12 cellular contexts compared by ENCODE assay signal in genomic region chr11:118341749-118342489, GRCh38. TPM values are rescaled to one million over a fixed set of nuclear protein-coding genes. Genes with fewer than 3 reads are reported as not detected.
A peak's percentile ranks its signal among the peaks of the same experiment; 100 is the strongest.
DNase-seq lines count a peak whose midpoint lies in the region; ATAC-seq and TF ChIP-seq lines count a peak whose summit lies in the region.
"Had no signal": no experiment of that assay in that cellular context is flagged by ENCODE, and none has a peak within 500 bp of the region (broad histone marks: within the 10 kb centered on the region; RNA-seq: fewer than 3 reads in every experiment).

No MANE protein-coding gene starts in this region.

- no peaks in the 10 kb centered on the region for H3K79me2 ChIP-seq in PC-9 (ENCODE audit: low read depth)

- POLR2A ChIA-PET in activated CD8-positive, alpha-beta T cell treated with anti-CD3 and anti-CD28 coated beads for 36 hours (lab: Charles Lee): interaction anchor here (0.6 to 2.5 kb wide), 17 partner anchors 18 to 231 kb away, joined by 3 to 15 read pairs (median 3); partner anchors contain the start of genes ARCN1, JAML, KMT2A and MPZL2
- POLR2A ChIA-PET in PC-9 (lab: Charles Lee; ENCODE audit: unreplicated experiment): no interaction called here

- H4K91ac ChIP-seq in mesenchymal stem cell (ENCODE audit: low read length): no peak overlapping the region

- no peaks in the 10 kb centered on the region for H3K79me1 ChIP-seq in mesenchymal stem cell (replicated peaks; ENCODE audit: low read length, poor library complexity, severe bottlenecking)

- no peak overlapping the region for H3K4ac ChIP-seq in mesenchymal stem cell (ENCODE audit: low read depth in 1 of 2, low read length in 2 of 2)

- peaks cover 64% of the 10 kb centered on the region for H3K4me1 Mint-ChIP-seq in activated CD8-positive, alpha-beta memory T cell treated with anti-CD3 and anti-CD28 coated beads, Interleukin-2, amount 10 ng/mL, durations not matched to agents 7 days and 5 days
- peaks cover 34% of the 10 kb centered on the region for H3K4me1 Mint-ChIP-seq in activated CD8-positive, alpha-beta T cell treated with anti-CD3 and anti-CD28 coated beads for 36 hours (ENCODE audit: low read depth)
- H3K4me1 Mint-ChIP-seq in stimulated activated naive CD8-positive, alpha-beta T cell treated with anti-CD3 and anti-CD28 coated beads, Interleukin-15, amount 100 ng/mL, for 72 hours: peaks cover 74% of the 10 kb centered on the region
- H3K4me1 Mint-ChIP-seq: nephron had no signal

- CTCF ChIA-PET in activated CD8-positive, alpha-beta memory T cell treated with anti-CD3 and anti-CD28 coated beads, Interleukin-2, amount 10 ng/mL, durations not matched to agents 7 days and 5 days (lab: Charles Lee): interaction anchor here (0.8 to 1.9 kb wide), 10 partner anchors 11 to 585 kb away, joined by 3 to 7 read pairs (median 4); partner anchors contain the start of genes JAML, KMT2A and UBE4A
- CTCF ChIA-PET in activated CD8-positive, alpha-beta T cell treated with anti-CD3 and anti-CD28 coated beads for 36 hours (lab: Charles Lee): interaction anchor here (0.8 to 6.0 kb wide), 14 partner anchors 11 to 196 kb away, joined by 3 to 38 read pairs (median 3); partner anchors contain the start of gene UBE4A
- CTCF ChIA-PET in PC-9 (lab: Charles Lee): no interaction called here

- peaks cover 0 to 7% of the 10 kb centered on the region in 2 donors for H3K4me1 ChIP-seq in esophagus (ENCODE audit: control insufficient read depth in 2 of 2, insufficient read depth in 2 of 2, low read length in 1 of 2)
- no peaks in the 10 kb centered on the region for H3K4me1 ChIP-seq in mesenchymal stem cell (ENCODE audit: control insufficient read depth, insufficient read depth, low read depth, low read length)
- H3K4me1 ChIP-seq in PC-9 (replicated peaks; ENCODE audit: insufficient read depth): no peaks in the 10 kb centered on the region

- H3F3A ChIP-seq in PC-9 (ENCODE audit: insufficient read depth, low read depth): no peaks in the 10 kb centered on the region

- H3K23ac ChIP-seq in mesenchymal stem cell (ENCODE audit: low read length in 2 of 2): no peak overlapping the region

- H4K8ac ChIP-seq in mesenchymal stem cell (ENCODE audit: low read length): no peak overlapping the region

- 68 to 81% methylated on average over 6 of the region's 6 CpGs for WGBS in esophagus, 2 donors
- 72% methylated on average over 6 of the region's 6 CpGs for WGBS in mesenchymal stem cell

- H3K9ac ChIP-seq in mesenchymal stem cell (ENCODE audit: low read length): no peak overlapping the region

- DNase-seq in activated CD8-positive, alpha-beta memory T cell treated with anti-CD3 and anti-CD28 coated beads, Interleukin-2, amount 10 ng/mL, durations not matched to agents 7 days and 5 days: peak; percentile 61
- DNase-seq in activated CD8-positive, alpha-beta memory T cell treated with anti-CD3 and anti-CD28 coated beads, Interleukin-2, amount 50 U/mL, for 48 hours: no peak
- peak; percentile 46 for DNase-seq in activated CD8-positive, alpha-beta T cell treated with anti-CD3 and anti-CD28 coated beads for 36 hours
- peak; percentile 24 to 40 for DNase-seq in stimulated activated naive CD8-positive, alpha-beta T cell treated with anti-CD3 and anti-CD28 coated beads, Interleukin-15, amount 100 ng/mL, for 72 hours
- no peak for DNase-seq in mesenchymal stem cell
- no peak for DNase-seq in stimulated activated naive CD4-positive, alpha-beta T cell treated with Interleukin-2 at 50 U/mL for 16 hours (lab: John Stamatoyannopoulos, UW)
- DNase-seq in PC-9: no peak
- DNase-seq: left colon, MG63, NCI-H2081 treated with DMSO at 0.1 percent for 48 hours had no signal

- H3K36me3 Mint-ChIP-seq in activated CD8-positive, alpha-beta memory T cell treated with anti-CD3 and anti-CD28 coated beads, Interleukin-2, amount 10 ng/mL, durations not matched to agents 7 days and 5 days: peaks cover 55% of the 10 kb centered on the region
- H3K36me3 Mint-ChIP-seq in activated CD8-positive, alpha-beta T cell treated with anti-CD3 and anti-CD28 coated beads for 36 hours (ENCODE audit: low read depth): peaks cover 65% of the 10 kb centered on the region

- intact Hi-C loops in activated CD8-positive, alpha-beta T cell treated with anti-CD3 and anti-CD28 coated beads for 36 hours (cut with micrococcal nuclease): loop anchor here (5.0 kb wide), 2 partner anchors 125 to 140 kb away; no protein-coding TSS in a partner anchor
- intact Hi-C loops in PC-9 (cut with micrococcal nuclease; ENCODE audit: unreplicated experiment): no loop called here

- H3K27ac ChIP-seq in esophagus (ENCODE audit: low read depth in 2 of 2, low read length in 1 of 2): peak overlapping the region in 1 of 2 donors; percentile 51
- H3K27ac ChIP-seq in mesenchymal stem cell (ENCODE audit: low read length, poor library complexity, severe bottlenecking): no peak overlapping the region
- no peak overlapping the region for H3K27ac ChIP-seq in PC-9

- H2BK120ac ChIP-seq in mesenchymal stem cell (ENCODE audit: low read depth, low read length): no peak overlapping the region

- H4K20me1 ChIP-seq in PC-9 (ENCODE audit: insufficient read depth): no peaks in the 10 kb centered on the region

- H3K27me3 Mint-ChIP-seq in activated CD8-positive, alpha-beta memory T cell treated with anti-CD3 and anti-CD28 coated beads, Interleukin-2, amount 10 ng/mL, durations not matched to agents 7 days and 5 days: no peaks in the 10 kb centered on the region
- no peaks in the 10 kb centered on the region for H3K27me3 Mint-ChIP-seq in activated CD8-positive, alpha-beta T cell treated with anti-CD3 and anti-CD28 coated beads for 36 hours
- no peaks in the 10 kb centered on the region for H3K27me3 Mint-ChIP-seq in stimulated activated naive CD8-positive, alpha-beta T cell treated with anti-CD3 and anti-CD28 coated beads, Interleukin-15, amount 100 ng/mL, for 72 hours

- H3K4me2 ChIP-seq in mesenchymal stem cell (ENCODE audit: low read length, poor library complexity, severe bottlenecking) (no peak overlapping the region), PC-9 (no peak overlapping the region)

- ATAC-seq in activated CD8-positive, alpha-beta memory T cell treated with anti-CD3 and anti-CD28 coated beads, Interleukin-2, amount 10 ng/mL, durations not matched to agents 7 days and 5 days: no peak
- no peak for ATAC-seq in activated CD8-positive, alpha-beta T cell treated with anti-CD3 and anti-CD28 coated beads for 36 hours
- peak; percentile 5 for ATAC-seq in stimulated activated naive CD8-positive, alpha-beta T cell treated with anti-CD3 and anti-CD28 coated beads, Interleukin-15, amount 100 ng/mL, for 72 hours

- H3K4me3 ChIP-seq in esophagus (ENCODE audit: low read depth in 1 of 2, low read length in 2 of 2) (peak overlapping the region; percentile 10 to 36), mesenchymal stem cell (ENCODE audit: insufficient read depth in 1 of 2, low read depth in 1 of 2, low read length in 2 of 2) (no peak overlapping the region), PC-9 (no peak overlapping the region)
- H3K4me3 ChIP-seq: MG63 had no signal

- H3K4me3 Mint-ChIP-seq in activated CD8-positive, alpha-beta memory T cell treated with anti-CD3 and anti-CD28 coated beads, Interleukin-2, amount 10 ng/mL, durations not matched to agents 7 days and 5 days: peak overlapping the region; percentile 87
- H3K4me3 Mint-ChIP-seq in activated CD8-positive, alpha-beta T cell treated with anti-CD3 and anti-CD28 coated beads for 36 hours: peak overlapping the region; percentile 81
- H3K4me3 Mint-ChIP-seq in stimulated activated naive CD8-positive, alpha-beta T cell treated with anti-CD3 and anti-CD28 coated beads, Interleukin-15, amount 100 ng/mL, for 72 hours: peak overlapping the region; percentile 83 to 89
- H3K4me3 Mint-ChIP-seq: nephron had no signal

- H3K27me3 ChIP-seq in esophagus (ENCODE audit: control insufficient read depth in 1 of 2, insufficient read depth in 2 of 2, low read length in 2 of 2) (no peaks in the 10 kb centered on the region), mesenchymal stem cell (ENCODE audit: control insufficient read depth in 1 of 2, insufficient read depth in 1 of 2, low read length in 2 of 2) (peaks cover 53 to 72% of the 10 kb centered on the region in 2 experiments), PC-9 (ENCODE audit: insufficient read depth, low read depth) (no peaks in the 10 kb centered on the region)

- H3K18ac ChIP-seq in mesenchymal stem cell (ENCODE audit: low read depth in 1 of 2, low read length in 2 of 2): no peak overlapping the region

- H3K9me3 ChIP-seq in esophagus (ENCODE audit: control insufficient read depth in 2 of 2, insufficient read depth in 1 of 2, low read depth in 1 of 2, low read length in 1 of 2) (no peaks in the 10 kb centered on the region), mesenchymal stem cell (ENCODE audit: control insufficient read depth, low read length) (no peaks in the 10 kb centered on the region), PC-9 (ENCODE audit: insufficient read depth, low read depth) (no peaks in the 10 kb centered on the region)
- H3K9me3 ChIP-seq: MG63 had no signal

- no peak overlapping the region for H2BK12ac ChIP-seq in mesenchymal stem cell (ENCODE audit: low read length in 2 of 2)

- no peaks in the 10 kb centered on the region for H3K9me2 ChIP-seq in PC-9 (ENCODE audit: insufficient read depth)

- H3K36me3 ChIP-seq in esophagus (ENCODE audit: control insufficient read depth in 2 of 2, insufficient read depth in 2 of 2, low read length in 1 of 2): no peaks in the 10 kb centered on the region
- H3K36me3 ChIP-seq in mesenchymal stem cell (ENCODE audit: control insufficient read depth in 1 of 2, insufficient read depth in 2 of 2, low read depth in 1 of 2, low read length in 2 of 2): no peaks in the 10 kb centered on the region
- H3K36me3 ChIP-seq in PC-9 (ENCODE audit: low read depth): no peaks in the 10 kb centered on the region
- H3K36me3 ChIP-seq: MG63 had no signal

- no peak overlapping the region for H3K14ac ChIP-seq in mesenchymal stem cell (ENCODE audit: low read length in 2 of 2)

- peak overlapping the region; percentile 97 for H3K27ac Mint-ChIP-seq in activated CD8-positive, alpha-beta memory T cell treated with anti-CD3 and anti-CD28 coated beads, Interleukin-2, amount 10 ng/mL, durations not matched to agents 7 days and 5 days
- peak overlapping the region; percentile 96 for H3K27ac Mint-ChIP-seq in activated CD8-positive, alpha-beta T cell treated with anti-CD3 and anti-CD28 coated beads for 36 hours
- peak overlapping the region; percentile 73 to 87 for H3K27ac Mint-ChIP-seq in stimulated activated naive CD8-positive, alpha-beta T cell treated with anti-CD3 and anti-CD28 coated beads, Interleukin-15, amount 100 ng/mL, for 72 hours
- H3K27ac Mint-ChIP-seq: nephron had no signal

- H2BK15ac ChIP-seq in mesenchymal stem cell (ENCODE audit: low read depth, poor library complexity, severe bottlenecking): no peak overlapping the region

- H2AFZ ChIP-seq in mesenchymal stem cell (ENCODE audit: low read depth, low read length) (no peak overlapping the region), PC-9 (no peak overlapping the region)

- BruUV-seq in PC-9 (replicated peaks; lab: Mats Ljungman, UMichigan): no TSS peak

- no peak overlapping the region for H2BK5ac ChIP-seq in mesenchymal stem cell (ENCODE audit: low read depth, low read length, poor library complexity, severe bottlenecking)

- TF ChIP-seq CTCF in activated CD8-positive, alpha-beta T cell treated with anti-CD3 and anti-CD28 coated beads for 36 hours (IDR thresholded peaks at IDR 0.05): no peak
- TF ChIP-seq CTCF in PC-9 (conservative IDR thresholded peaks at IDR 0.05): no peak

- no peaks in the 10 kb centered on the region for H3K9me3 Mint-ChIP-seq in activated CD8-positive, alpha-beta memory T cell treated with anti-CD3 and anti-CD28 coated beads, Interleukin-2, amount 10 ng/mL, durations not matched to agents 7 days and 5 days (ENCODE audit: low read depth)
- H3K9me3 Mint-ChIP-seq in activated CD8-positive, alpha-beta T cell treated with anti-CD3 and anti-CD28 coated beads for 36 hours: no peaks in the 10 kb centered on the region
- no peaks in the 10 kb centered on the region for H3K9me3 Mint-ChIP-seq in stimulated activated naive CD8-positive, alpha-beta T cell treated with anti-CD3 and anti-CD28 coated beads, Interleukin-15, amount 100 ng/mL, for 72 hours

- no peak overlapping the region for H2AK5ac ChIP-seq in mesenchymal stem cell (ENCODE audit: low read length, severe bottlenecking)

RNA-seq across cellular contexts. Expression of gene CD3D, which starts 0.6 kb away (rescaled TPM):
- 100 to 1,000 TPM; 428 to 526 TPM for total RNA-seq in activated CD8-positive, alpha-beta memory T cell treated with anti-CD3 and anti-CD28 coated beads, Interleukin-2, amount 10 ng/mL, durations not matched to agents 7 days and 5 days
- total RNA-seq in activated CD8-positive, alpha-beta T cell treated with anti-CD3 and anti-CD28 coated beads for 36 hours: 100 to 1,000 TPM; 316 to 325 TPM
- 1 to 10 TPM; 2.2 to 5.3 TPM for polyA plus RNA-seq in esophagus
- polyA plus RNA-seq in mesenchymal stem cell (2013, experiment 1 of 2): not detected
- not detected for polyA plus RNA-seq in mesenchymal stem cell (2013, experiment 2 of 2)
- total RNA-seq in PC-9 (2021): not detected in 2 replicates

RNA-seq across cellular contexts. Expression of gene CD3G, which starts 2.2 kb away (rescaled TPM):
- 100 to 1,000 TPM; 192 to 218 TPM for total RNA-seq in activated CD8-positive, alpha-beta memory T cell treated with anti-CD3 and anti-CD28 coated beads, Interleukin-2, amount 10 ng/mL, durations not matched to agents 7 days and 5 days
- total RNA-seq in activated CD8-positive, alpha-beta T cell treated with anti-CD3 and anti-CD28 coated beads for 36 hours: 100 to 1,000 TPM; 116 to 118 TPM
- polyA plus RNA-seq in esophagus: under 1 TPM; 0.24 to 0.45 TPM
- not detected for polyA plus RNA-seq in mesenchymal stem cell (2013, experiment 1 of 2)
- polyA plus RNA-seq in mesenchymal stem cell (2013, experiment 2 of 2): not detected
- total RNA-seq in PC-9 (2021): not detected in 2 replicates

RNA-seq across cellular contexts. Expression of gene UBE4A, which starts 17.5 kb away (rescaled TPM):
- total RNA-seq in activated CD8-positive, alpha-beta memory T cell treated with anti-CD3 and anti-CD28 coated beads, Interleukin-2, amount 10 ng/mL, durations not matched to agents 7 days and 5 days: 10 to 100 TPM; 43.4 to 47.8 TPM
- 10 to 100 TPM; 40.2 to 40.5 TPM for total RNA-seq in activated CD8-positive, alpha-beta T cell treated with anti-CD3 and anti-CD28 coated beads for 36 hours
- 10 to 100 TPM in 1 of 2 donors, 1 to 10 TPM in 1; 9.5 to 12.0 TPM for polyA plus RNA-seq in esophagus
- 21.9 TPM for polyA plus RNA-seq in mesenchymal stem cell (2013, experiment 1 of 2)
- polyA plus RNA-seq in mesenchymal stem cell (2013, experiment 2 of 2): 22.4 TPM
- 24.9 and 30.9 TPM in 2 replicates for total RNA-seq in PC-9 (2021)

RNA-seq across cellular contexts. Expression of gene CD3E, which starts 37.4 kb away (rescaled TPM):
- 100 to 1,000 TPM; 526 to 535 TPM for total RNA-seq in activated CD8-positive, alpha-beta memory T cell treated with anti-CD3 and anti-CD28 coated beads, Interleukin-2, amount 10 ng/mL, durations not matched to agents 7 days and 5 days
- 100 to 1,000 TPM; 372 to 387 TPM for total RNA-seq in activated CD8-positive, alpha-beta T cell treated with anti-CD3 and anti-CD28 coated beads for 36 hours
- 1 to 10 TPM; 4.6 to 5.1 TPM for polyA plus RNA-seq in esophagus
- polyA plus RNA-seq in mesenchymal stem cell (2013, experiment 1 of 2): not detected
- not detected for polyA plus RNA-seq in mesenchymal stem cell (2013, experiment 2 of 2)
- total RNA-seq in PC-9 (2021): not detected in 2 replicates

RNA-seq across cellular contexts. Expression of gene ATP5MG, which starts 59.5 kb away (rescaled TPM):
- 100 to 1,000 TPM; 278 to 295 TPM for total RNA-seq in activated CD8-positive, alpha-beta memory T cell treated with anti-CD3 and anti-CD28 coated beads, Interleukin-2, amount 10 ng/mL, durations not matched to agents 7 days and 5 days
- 100 to 1,000 TPM; 237 to 249 TPM for total RNA-seq in activated CD8-positive, alpha-beta T cell treated with anti-CD3 and anti-CD28 coated beads for 36 hours
- 100 to 1,000 TPM; 152 to 237 TPM for polyA plus RNA-seq in esophagus
- polyA plus RNA-seq in mesenchymal stem cell (2013, experiment 1 of 2): 757 TPM
- 746 TPM for polyA plus RNA-seq in mesenchymal stem cell (2013, experiment 2 of 2)
- total RNA-seq in PC-9 (2021): 240 and 248 TPM in 2 replicates

Comparison
In these comparisons a context has a peak if more than half of its experiments do, and no peak if none do; other contexts are left out.
1. DNase-seq: peak in activated CD8-positive, alpha-beta memory T cell treated with anti-CD3 and anti-CD28 coated beads, Interleukin-2, amount 10 ng/mL, durations not matched to agents 7 days and 5 days (single experiment), activated CD8-positive, alpha-beta T cell treated with anti-CD3 and anti-CD28 coated beads for 36 hours (single experiment) and stimulated activated naive CD8-positive, alpha-beta T cell treated with anti-CD3 and anti-CD28 coated beads, Interleukin-15, amount 100 ng/mL, for 72 hours (2 of 2); none in activated CD8-positive, alpha-beta memory T cell treated with anti-CD3 and anti-CD28 coated beads, Interleukin-2, amount 50 U/mL, for 48 hours (single experiment), mesenchymal stem cell (single experiment), stimulated activated naive CD4-positive, alpha-beta T cell treated with Interleukin-2 at 50 U/mL for 16 hours (single experiment) and PC-9 (0 of 2).
2. H3K4me3 ChIP-seq: peak in esophagus (2 of 2); none in mesenchymal stem cell (0 of 2) and PC-9 (single experiment).
3. RNA of gene CD3D, which starts 0.6 kb away (total RNA-seq): 428 to 526 TPM in activated CD8-positive, alpha-beta memory T cell treated with anti-CD3 and anti-CD28 coated beads, Interleukin-2, amount 10 ng/mL, durations not matched to agents 7 days and 5 days and 316 to 325 TPM in activated CD8-positive, alpha-beta T cell treated with anti-CD3 and anti-CD28 coated beads for 36 hours; not detected in PC-9; every median in the first group is over 100 times any median in the second.
4. RNA of gene CD3G, which starts 2.2 kb away (total RNA-seq): 192 to 218 TPM in activated CD8-positive, alpha-beta memory T cell treated with anti-CD3 and anti-CD28 coated beads, Interleukin-2, amount 10 ng/mL, durations not matched to agents 7 days and 5 days and 116 to 118 TPM in activated CD8-positive, alpha-beta T cell treated with anti-CD3 and anti-CD28 coated beads for 36 hours; not detected in PC-9; every median in the first group is over 100 times any median in the second.
5. Peak in every context shown above with its lines, with median percentiles within 50 percentile points of each other: H3K27ac Mint-ChIP-seq and H3K4me3 Mint-ChIP-seq.